In the genomic region with DNA sequence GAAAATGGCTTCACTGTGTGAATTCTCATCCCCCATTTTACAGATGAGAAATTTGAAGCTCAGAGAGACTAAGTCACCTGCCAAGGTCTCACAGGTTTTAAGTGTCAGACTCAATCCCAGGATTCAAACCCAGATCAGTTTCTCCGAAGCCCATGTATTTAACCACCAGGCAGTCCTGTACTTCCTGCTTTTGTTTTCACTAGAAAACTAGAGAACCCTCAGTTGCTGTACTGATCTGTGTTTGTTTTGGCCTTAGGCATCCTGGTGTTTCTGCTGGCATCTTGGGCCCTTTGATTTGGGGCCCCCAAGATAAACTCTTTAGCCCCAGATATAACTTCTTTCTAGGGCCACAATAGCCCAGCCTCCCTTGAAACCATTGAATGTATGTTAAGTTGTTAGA, we compare ENCODE assay signal across 11 cellular contexts. TPM values are rescaled to one million over a fixed set of nuclear protein-coding genes. Genes with fewer than 3 reads are reported as not detected.
DNase-seq lines count a peak whose midpoint lies in the region; ATAC-seq and TF ChIP-seq lines count a peak whose summit lies in the region.
"Had no signal": no experiment of that assay in that cellular context is flagged by ENCODE, and none has a peak within 500 bp of the region (broad histone marks: within the 10 kb centered on the region; RNA-seq: fewer than 3 reads in every experiment).

No MANE protein-coding gene starts in this region.

- H3K27me3 Mint-ChIP-seq in activated naive CD4-positive, alpha-beta T cell treated with anti-CD3 and anti-CD28 coated beads for 36 hours (ENCODE audit: low read depth), result no peaks in the 10 kb centered on the region
- H3K27me3 Mint-ChIP-seq in T-helper 1 cell treated with Interleukin-12 subunit alpha and Interleukin-12 subunit beta and Interleukin-4 antibody, amounts not matched to agents 30 μg/mL and 1 μg/mL, for 36 hours (ENCODE audit: low read depth), result no peaks in the 10 kb centered on the region

- in situ Hi-C loops in brain microvascular endothelial cell (cut with HindIII; ENCODE audit: low pct_ligation_motif_present, low sequenced_read_pairs), result no loop called here

- TF ChIP-seq POLR2A in vagina (IDR thresholded peaks at IDR 0.05), result no peak
- TF ChIP-seq POLR2A in sigmoid colon (IDR thresholded peaks at IDR 0.05), result no peak

- H3K27ac ChIP-seq in vagina (peak overlapping the region; percentile 4), brain microvascular endothelial cell (no peak overlapping the region), sigmoid colon (no peak overlapping the region)
- H3K27ac ChIP-seq: epithelial cell of prostate had no signal

- H3K4me1 Mint-ChIP-seq in activated naive CD4-positive, alpha-beta T cell treated with anti-CD3 and anti-CD28 coated beads for 36 hours (ENCODE audit: low read depth), result peaks cover 69% of the 10 kb centered on the region
- H3K4me1 Mint-ChIP-seq in T-helper 1 cell treated with Interleukin-12 subunit alpha and Interleukin-12 subunit beta and Interleukin-4 antibody, amounts not matched to agents 30 μg/mL and 1 μg/mL, for 36 hours (ENCODE audit: low read depth), result peaks cover 54% of the 10 kb centered on the region

- H3K27me3 ChIP-seq in vagina (no peaks in the 10 kb centered on the region), brain microvascular endothelial cell (replicated peaks) (no peaks in the 10 kb centered on the region), sigmoid colon (peaks cover 0 to 17% (median 0%) of the 10 kb centered on the region in 3 donors)

- DNase-seq in activated naive CD4-positive, alpha-beta T cell treated with anti-CD3 and anti-CD28 coated beads for 36 hours, result no peak
- no peak for DNase-seq in activated naive CD4-positive, alpha-beta T cell (lab: John Stamatoyannopoulos, UW)
- DNase-seq in vagina (ENCODE audit: extremely low spot score in 2 of 2), result no peak
- DNase-seq in brain microvascular endothelial cell, result no peak
- DNase-seq in glomerular visceral epithelial cell (ENCODE audit: extremely low spot score), result no peak
- no peak for DNase-seq in sigmoid colon
- DNase-seq: H7, NCI-H526 treated with DMSO at 0.1 percent for 48 hours had no signal

- no peaks in the 10 kb centered on the region for H3K9me3 Mint-ChIP-seq in activated naive CD4-positive, alpha-beta T cell treated with anti-CD3 and anti-CD28 coated beads for 36 hours
- H3K9me3 Mint-ChIP-seq in T-helper 1 cell treated with Interleukin-12 subunit alpha and Interleukin-12 subunit beta and Interleukin-4 antibody, amounts not matched to agents 30 μg/mL and 1 μg/mL, for 36 hours, result no peaks in the 10 kb centered on the region

- WGBS in sigmoid colon, 2 donors, result 48 to 68% methylated on average over 1 of the region's 1 CpG

- H3K27ac Mint-ChIP-seq in activated naive CD4-positive, alpha-beta T cell treated with anti-CD3 and anti-CD28 coated beads for 36 hours, result peak overlapping the region; percentile 91
- H3K27ac Mint-ChIP-seq in T-helper 1 cell treated with Interleukin-12 subunit alpha and Interleukin-12 subunit beta and Interleukin-4 antibody, amounts not matched to agents 30 μg/mL and 1 μg/mL, for 36 hours, result peak overlapping the region; percentile 80

- TF ChIP-seq CTCF in vagina (IDR thresholded peaks at IDR 0.05), result no peak
- TF ChIP-seq CTCF in brain microvascular endothelial cell (IDR thresholded peaks at IDR 0.05; ENCODE audit: low read depth, low read length, missing control alignments), result no peak
- no peak for TF ChIP-seq CTCF in sigmoid colon (IDR thresholded peaks at IDR 0.05)

- peaks cover 22% of the 10 kb centered on the region for H3K36me3 Mint-ChIP-seq in activated naive CD4-positive, alpha-beta T cell treated with anti-CD3 and anti-CD28 coated beads for 36 hours (ENCODE audit: low read depth)
- peaks cover 49% of the 10 kb centered on the region for H3K36me3 Mint-ChIP-seq in T-helper 1 cell treated with Interleukin-12 subunit alpha and Interleukin-12 subunit beta and Interleukin-4 antibody, amounts not matched to agents 30 μg/mL and 1 μg/mL, for 36 hours (ENCODE audit: low read depth)

- intact Hi-C loops in activated naive CD4-positive, alpha-beta T cell treated with anti-CD3 and anti-CD28 coated beads for 36 hours (cut with micrococcal nuclease), result loop anchor here (1.0 kb wide), 4 partner anchors 9 to 37 kb away; a partner anchor contains a TSS
- intact Hi-C loops in vagina (cut with DNase I) (no loop called here), sigmoid colon (cut with DNase I) (no loop called here)

- peak overlapping the region; percentile 16 for H3K4me3 Mint-ChIP-seq in activated naive CD4-positive, alpha-beta T cell treated with anti-CD3 and anti-CD28 coated beads for 36 hours
- H3K4me3 Mint-ChIP-seq in T-helper 1 cell treated with Interleukin-12 subunit alpha and Interleukin-12 subunit beta and Interleukin-4 antibody, amounts not matched to agents 30 μg/mL and 1 μg/mL, for 36 hours, result no peak overlapping the region

- TF ChIP-seq EP300 in sigmoid colon (IDR thresholded peaks at IDR 0.05), result no peak

- CTCF ChIA-PET in activated naive CD4-positive, alpha-beta T cell treated with anti-CD3 and anti-CD28 coated beads for 36 hours (lab: Charles Lee), result interaction anchor here (1.1 to 1.5 kb wide), 2 partner anchors 33 to 35 kb away, joined by 3 to 4 read pairs; no protein-coding TSS in a partner anchor

- H3K36me3 ChIP-seq in vagina (no peaks in the 10 kb centered on the region), brain microvascular endothelial cell (replicated peaks) (no peaks in the 10 kb centered on the region), sigmoid colon (no peaks in the 10 kb centered on the region)

- no peaks in the 10 kb centered on the region for H3K4me1 ChIP-seq in vagina
- no peaks in the 10 kb centered on the region for H3K4me1 ChIP-seq in sigmoid colon

- ATAC-seq in HG02885 (IDR thresholded peaks at IDR 0.05; ENCODE audit: poor library complexity, unreplicated experiment), result peak; percentile 40

- no peak overlapping the region for H3K4me3 ChIP-seq in vagina
- H3K4me3 ChIP-seq in brain microvascular endothelial cell (ENCODE audit: low read depth, low read length), result no peak overlapping the region
- no peak overlapping the region for H3K4me3 ChIP-seq in sigmoid colon

- H3K9me3 ChIP-seq in vagina (no peaks in the 10 kb centered on the region), sigmoid colon (no peaks in the 10 kb centered on the region)

RNA-seq across cellular contexts. Expression of a gene that starts 36.5 kb away (rescaled TPM):
- 10 to 100 TPM; 38.1 to 40.0 TPM for total RNA-seq in activated naive CD4-positive, alpha-beta T cell treated with anti-CD3 and anti-CD28 coated beads for 36 hours
- 6.4 TPM for total RNA-seq in vagina
- 1 to 10 TPM; 2.3 to 4.2 (median 3.8) TPM for total RNA-seq in sigmoid colon
- polyA plus RNA-seq in sigmoid colon, result 10 to 100 TPM in 1 of 3 donors, 1 to 10 TPM in 1, under 1 TPM in 1; 0.92 to 21.7 (median 1.2) TPM
